In genomic region chr5:168607946-168608345, GRCh38 we compare ENCODE assay signal across 15 cellular contexts. TPM values are rescaled to one million over a fixed set of nuclear protein-coding genes. Genes with fewer than 3 reads are reported as not detected.
DNase-seq lines count a peak whose midpoint lies in the region; ATAC-seq and FAIRE-seq lines count a peak whose summit lies in the region.
"Had no signal": no experiment of that assay in that cellular context is flagged by ENCODE, and none has a peak within 500 bp of the region (broad histone marks: within the 10 kb centered on the region; RNA-seq: fewer than 3 reads in every experiment).

No MANE protein-coding gene starts in this region.

- peak; percentile 42 to 59 for DNase-seq in activated CD4-positive, alpha-beta T cell treated with anti-CD3 and anti-CD28 coated beads, Interleukin-2, amount 50 U/mL, for 48 hours
- no peak for DNase-seq in activated CD4-positive, alpha-beta T cell treated with anti-CD3 and anti-CD28 coated beads for 4 hours
- DNase-seq in stimulated activated CD4-positive, alpha-beta T cell treated with anti-CD3 and anti-CD28 coated beads, Interleukin-4, amount 100 ng/mL, for 48 hours (ENCODE audit: low read depth in 2 of 2) = peak; percentile 11 to 36
- DNase-seq in GM19239 (ENCODE audit: insufficient read length, low spot score) = no peak
- no peak for DNase-seq in CD1c-positive myeloid dendritic cell (ENCODE audit: extremely low spot score)
- DNase-seq: activated gamma-delta T cell treated with Interleukin-2 at 50 U/mL for 16 hours; central memory CD4-positive, alpha-beta T cell; heart left ventricle; left ventricle myocardium superior; naive B cell; upper lobe of left lung had no signal

- ATAC-seq in GM19463 (IDR thresholded peaks at IDR 0.05; ENCODE audit: unreplicated experiment) = peak; percentile 85
- peak; percentile 75 for ATAC-seq in HG03045 (IDR thresholded peaks at IDR 0.05; ENCODE audit: unreplicated experiment)
- ATAC-seq in esophagus mucosa = no peak
- ATAC-seq: A549, heart left ventricle, left ventricle myocardium superior had no signal

- FAIRE-seq in GM19239 (lab: Jason Lieb, UNC) = no peak
- FAIRE-seq: A549 had no signal

RNA-seq across cellular contexts. Expression of gene PANK3, which starts 28.8 kb away (rescaled TPM):
- total RNA-seq in esophagus mucosa = 57.7 TPM

Comparison
In these comparisons a context has a peak if more than half of its experiments do, and no peak if none do; other contexts are left out.
1. DNase-seq: peak in activated CD4-positive, alpha-beta T cell treated with anti-CD3 and anti-CD28 coated beads, Interleukin-2, amount 50 U/mL, for 48 hours (2 of 2) and stimulated activated CD4-positive, alpha-beta T cell treated with anti-CD3 and anti-CD28 coated beads, Interleukin-4, amount 100 ng/mL, for 48 hours (2 of 2); none in activated CD4-positive, alpha-beta T cell treated with anti-CD3 and anti-CD28 coated beads for 4 hours (0 of 2), GM19239 (single experiment) and CD1c-positive myeloid dendritic cell (single experiment).